8 cellular contexts compared by ENCODE assay signal in the genomic region with DNA sequence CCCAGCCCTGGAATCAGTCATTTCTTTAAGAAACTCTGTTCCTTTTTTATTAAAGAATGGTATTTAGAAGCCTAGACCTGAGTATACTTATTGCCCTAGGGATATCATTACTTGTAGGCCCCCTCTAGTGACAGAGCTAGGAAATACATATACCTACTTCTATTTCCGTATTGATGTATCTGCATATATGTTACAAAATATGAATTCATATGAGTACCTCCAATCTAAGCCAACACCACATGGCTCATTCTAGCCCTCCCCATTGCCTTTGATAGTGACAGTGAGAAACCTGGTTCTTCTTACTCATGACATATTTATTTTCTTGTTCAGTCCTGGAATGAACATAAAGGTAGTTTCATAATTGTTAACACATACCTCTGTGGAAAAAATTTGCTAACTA.
DNase-seq lines count a peak whose midpoint lies in the region; ATAC-seq and TF ChIP-seq lines count a peak whose summit lies in the region.

No MANE protein-coding gene starts in this region.

- CTCF ChIA-PET in MCF 10A (lab: Yijun Ruan, JAX), result interaction anchor here (1.0 kb wide), 2 partner anchors 10 to 44 kb away, joined by 4 read pairs; no protein-coding TSS in a partner anchor

- no peaks in the 10 kb centered on the region for H3K36me3 ChIP-seq in breast epithelium
- H3K36me3 ChIP-seq in psoas muscle (ENCODE audit: insufficient read depth in 1 of 2, low read depth in 1 of 2), result no peaks in the 10 kb centered on the region

- peaks cover 7% of the 10 kb centered on the region for H3K9me3 Mint-ChIP-seq in MCF 10A (ENCODE audit: unreplicated experiment)
- no peaks in the 10 kb centered on the region for H3K9me3 Mint-ChIP-seq in endothelial cell (ENCODE audit: unreplicated experiment)

- no peaks in the 10 kb centered on the region for H3K27me3 ChIP-seq in breast epithelium
- no peaks in the 10 kb centered on the region for H3K27me3 ChIP-seq in psoas muscle (ENCODE audit: insufficient read depth in 3 of 3, low read length in 2 of 3)

- TF ChIP-seq CTCF in MCF 10A (IDR thresholded peaks at IDR 0.05; ENCODE audit: unreplicated experiment) (peak; percentile 63), breast epithelium (IDR thresholded peaks at IDR 0.05) (no peak), endothelial cell (IDR thresholded peaks at IDR 0.05; ENCODE audit: unreplicated experiment) (peak; percentile 64), psoas muscle (IDR thresholded peaks at IDR 0.05) (peak; percentile 43)

- peak; percentile 59 for DNase-seq in MCF 10A (ENCODE audit: unreplicated experiment)
- DNase-seq in breast epithelium (ENCODE audit: low spot score in 2 of 2), result no peak
- peak; percentile 29 for DNase-seq in HT1080 (ENCODE audit: low read depth)
- DNase-seq in RPMI8226, result peak; percentile 38
- no peak for DNase-seq in endothelial cell (ENCODE audit: low spot score)
- DNase-seq in psoas muscle, result no peak
- no peak for DNase-seq in iPS-NIHi11 (ENCODE audit: low spot score)

- WGBS in psoas muscle, 3 donors, result 30 to 47% (median 44%) methylated on average over 1 of the region's 1 CpG

- H3K4me1 Mint-ChIP-seq in MCF 10A (ENCODE audit: insufficient read depth, unreplicated experiment) (peaks cover 7% of the 10 kb centered on the region), endothelial cell (ENCODE audit: unreplicated experiment) (peaks cover 6% of the 10 kb centered on the region)

- ATAC-seq in psoas muscle, result peak in 2 of 4 donors; percentile 40 to 61
- no peak for ATAC-seq in HG03439 (IDR thresholded peaks at IDR 0.05; ENCODE audit: unreplicated experiment)

- H3K4me3 Mint-ChIP-seq in MCF 10A (ENCODE audit: unreplicated experiment) (no peak overlapping the region), endothelial cell (ENCODE audit: unreplicated experiment) (no peak overlapping the region)

- peaks cover 0 to 9% of the 10 kb centered on the region in 2 donors for H3K9me3 ChIP-seq in breast epithelium
- peaks cover 10% of the 10 kb centered on the region for H3K9me3 ChIP-seq in psoas muscle

- no peaks in the 10 kb centered on the region for H3K27me3 Mint-ChIP-seq in MCF 10A (ENCODE audit: insufficient read depth, unreplicated experiment)
- peaks cover 1% of the 10 kb centered on the region for H3K27me3 Mint-ChIP-seq in endothelial cell (ENCODE audit: unreplicated experiment)

- H3K36me3 Mint-ChIP-seq in MCF 10A (ENCODE audit: insufficient read depth, unreplicated experiment) (no peaks in the 10 kb centered on the region), endothelial cell (ENCODE audit: low read depth, unreplicated experiment) (no peaks in the 10 kb centered on the region)

- H3K4me3 ChIP-seq in breast epithelium (no peak overlapping the region), psoas muscle (no peak overlapping the region)

- no peak for TF ChIP-seq POLR2A in breast epithelium (IDR thresholded peaks at IDR 0.05)

- no TSS peak for BruUV-seq in MCF 10A (replicated peaks; lab: Mats Ljungman, UMichigan)

- H3K4me1 ChIP-seq in breast epithelium, result no peaks in the 10 kb centered on the region
- no peaks in the 10 kb centered on the region for H3K4me1 ChIP-seq in psoas muscle

- no peak overlapping the region for H3K27ac ChIP-seq in breast epithelium
- H3K27ac ChIP-seq in psoas muscle, result no peak overlapping the region

- POLR2A ChIA-PET in MCF 10A (lab: Yijun Ruan, JAX), result no interaction called here

- no peak overlapping the region for H3K27ac Mint-ChIP-seq in MCF 10A (ENCODE audit: low read depth, unreplicated experiment)
- H3K27ac Mint-ChIP-seq in endothelial cell (ENCODE audit: unreplicated experiment), result no peak overlapping the region

- intact Hi-C loops in MCF 10A (cut with micrococcal nuclease) (loop anchor here (5.0 kb wide), 1 partner anchor 341 kb away; no protein-coding TSS in a partner anchor), breast epithelium (cut with DNase I; ENCODE audit: low total_unique reads) (no loop called here), psoas muscle (cut with DNase I) (loop anchor here in 1 of 2 donors (10.0 kb wide), 1 partner anchor 184 kb away; no protein-coding TSS in a partner anchor)

Comparison
In these comparisons a context has a peak if more than half of its experiments do, and no peak if none do; other contexts are left out.
1. DNase-seq: peak in MCF 10A (single experiment), HT1080 (single experiment) and RPMI8226 (single experiment); none in breast epithelium (0 of 2), endothelial cell (single experiment), psoas muscle (0 of 2) and iPS-NIHi11 (single experiment).
2. CTCF ChIP-seq: peak in MCF 10A (single experiment), endothelial cell (single experiment) and psoas muscle (single experiment); none in breast epithelium (0 of 3).